8 cellular contexts compared by ENCODE assay signal in the genomic region with DNA sequence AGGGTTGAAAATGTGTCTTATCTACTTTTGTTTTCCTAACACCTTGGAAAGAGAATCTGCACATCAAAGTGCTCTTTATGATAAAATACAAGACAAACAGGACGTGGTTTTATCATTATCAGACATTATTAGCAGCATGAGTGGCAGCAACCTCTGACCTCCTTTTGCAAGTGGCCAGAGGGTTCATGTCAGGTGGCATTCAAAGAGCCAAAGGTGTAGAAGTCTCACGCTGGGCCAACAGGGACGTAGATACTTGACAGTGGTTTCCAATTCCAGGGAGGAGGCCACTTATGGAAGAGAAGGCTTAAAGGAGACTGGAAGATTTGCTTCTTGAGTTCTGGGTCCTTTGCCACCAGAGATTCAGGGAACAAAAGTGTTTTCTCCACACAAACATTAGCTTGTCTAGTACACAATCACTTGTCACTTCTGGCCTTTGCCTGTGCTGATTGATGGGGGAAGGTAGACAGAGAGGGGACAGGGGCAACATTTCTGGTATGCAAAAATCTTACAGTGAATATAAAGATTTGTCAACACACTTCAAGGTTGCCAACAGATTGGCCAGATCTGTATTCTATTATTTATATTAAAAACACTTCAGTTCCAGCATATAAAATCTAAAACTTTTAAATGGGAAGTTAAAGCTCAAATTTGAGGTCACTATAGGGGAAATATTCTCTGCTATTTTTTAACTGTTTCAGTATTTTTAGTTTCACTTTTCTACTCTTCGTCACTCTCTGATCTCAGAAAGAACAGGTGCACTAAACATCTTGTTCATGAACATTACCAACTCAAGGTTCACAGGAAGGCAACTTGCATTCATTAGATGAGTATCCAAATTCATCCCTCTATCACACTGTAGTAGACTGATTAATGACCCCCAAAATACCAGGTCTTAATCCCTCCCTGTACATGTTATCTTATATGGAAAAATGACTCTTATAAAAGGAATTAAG.
A peak's percentile ranks its signal among the peaks of the same experiment; 100 is the strongest.
DNase-seq lines count a peak whose midpoint lies in the region; ATAC-seq lines count a peak whose summit lies in the region.
"Had no signal": no experiment of that assay in that cellular context is flagged by ENCODE, and none has a peak within 500 bp of the region (broad histone marks: within the 10 kb centered on the region; RNA-seq: fewer than 3 reads in every experiment).

No MANE protein-coding gene starts in this region.

- H3K36me3 Mint-ChIP-seq in memory B cell: peaks cover 3% of the 10 kb centered on the region

- H3K9me3 Mint-ChIP-seq in memory B cell: peaks cover under 1% of the 10 kb centered on the region

- peaks cover 42% of the 10 kb centered on the region for H3K4me1 Mint-ChIP-seq in memory B cell

- ATAC-seq in GM18861 (IDR thresholded peaks at IDR 0.05; ENCODE audit: unreplicated experiment) (peak; percentile 50), GM21717 (IDR thresholded peaks at IDR 0.05; ENCODE audit: unreplicated experiment) (peak; percentile 72), HG03571 (IDR thresholded peaks at IDR 0.05; ENCODE audit: unreplicated experiment) (peak; percentile 42), memory B cell (ENCODE audit: low read depth) (peak; percentile 64)

- H3K4me3 Mint-ChIP-seq in memory B cell: peak overlapping the region; percentile 62

- no peaks in the 10 kb centered on the region for H3K27me3 Mint-ChIP-seq in memory B cell

- H3K27ac Mint-ChIP-seq in memory B cell: peak overlapping the region; percentile 90

- DNase-seq in memory B cell (ENCODE audit: low spot score in 2 of 2) (no peak), SKM-1 treated with dmso at 0.1 percent for 144 hours (lab: John Stamatoyannopoulos, UW; ENCODE audit: unreplicated experiment) (no peak), superior temporal gyrus (ENCODE audit: extremely low spot score) (no peak), DMS79 treated with DMSO at 0.1 percent for 48 hours (lab: John Stamatoyannopoulos, UW) (no peak)
- DNase-seq: kidney glomerular epithelial cell had no signal
